Comparison of ENCODE assay signal across 24 cellular contexts in the genomic region with DNA sequence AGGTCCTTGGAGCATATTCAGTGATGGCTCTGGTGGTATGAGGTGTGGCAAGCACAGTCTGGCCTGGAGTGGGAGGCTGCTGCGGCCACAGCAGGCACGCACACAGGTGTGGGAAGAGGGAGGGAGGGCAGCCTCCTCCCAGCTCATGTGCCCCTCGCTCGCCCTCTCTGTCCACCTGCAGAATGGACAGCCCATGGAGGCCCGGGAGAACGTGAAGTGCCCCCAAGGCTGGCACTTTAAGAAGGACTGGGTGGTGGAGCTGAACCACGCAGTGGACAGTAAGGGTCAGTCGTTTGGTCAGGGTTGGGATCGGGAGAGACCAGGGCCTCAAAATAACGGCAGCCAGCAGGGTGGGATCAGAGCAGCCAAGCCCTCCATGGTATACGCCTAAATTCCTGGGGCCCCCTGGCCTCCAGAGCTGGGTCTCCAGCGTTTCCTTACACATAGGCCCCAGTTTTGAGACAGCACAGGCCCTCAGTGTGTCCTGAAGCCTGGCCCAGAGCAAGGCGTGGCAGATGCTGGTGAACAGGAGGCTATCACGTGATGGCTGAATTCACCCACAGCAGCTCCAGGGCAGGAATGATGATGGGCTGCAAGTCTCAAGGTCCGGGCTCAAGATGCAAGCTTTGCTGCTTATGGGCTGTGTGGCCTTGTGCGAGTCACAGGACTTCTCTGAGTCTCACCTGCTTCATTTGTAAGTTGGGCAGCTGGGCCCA. TPM values are rescaled to one million over a fixed set of nuclear protein-coding genes. Genes with fewer than 3 reads are reported as not detected.
"Had no signal": no experiment of that assay in that cellular context is flagged by ENCODE, and none has a peak within 500 bp of the region (broad histone marks: within the 10 kb centered on the region; RNA-seq: fewer than 3 reads in every experiment).

No MANE protein-coding gene starts in this region.

- H3K36me3 Mint-ChIP-seq: activated CD8-positive, alpha-beta memory T cell treated with anti-CD3 and anti-CD28 coated beads, Interleukin-2, amount 10 ng/mL, durations not matched to agents 7 days and 5 days; activated naive CD4-positive, alpha-beta T cell treated with anti-CD3 and anti-CD28 coated beads, Interleukin-2, amount 50 U/mL, for 24 hours; brain had no signal

- H3K4me3 ChIP-seq: SJSA1 had no signal

- H3K4me3 Mint-ChIP-seq: activated CD8-positive, alpha-beta memory T cell treated with anti-CD3 and anti-CD28 coated beads, Interleukin-2, amount 10 ng/mL, durations not matched to agents 7 days and 5 days; activated naive CD4-positive, alpha-beta T cell treated with anti-CD3 and anti-CD28 coated beads, Interleukin-2, amount 50 U/mL, for 24 hours; activated T-cell treated with anti-CD3 and anti-CD28 coated beads, Interleukin-2, amount 50 U/mL, for 24 hours; activated T-helper 1 cell treated with anti-CD3 and anti-CD28 coated beads, Interleukin-12 subunit alpha, Interleukin-12 subunit beta, Interleukin-2, Interleukin-4 antibody, amounts not matched to agents 30 ng/mL and 10 ng/mL and 1 ng/mL, durations not matched to agents 14 hours and 24 hours and 36 hours; brain; central memory CD8-positive, alpha-beta T cell; T-helper 1 cell treated with Interleukin-12 subunit alpha and Interleukin-12 subunit beta and Interleukin-4 antibody, amounts not matched to agents 30 μg/mL and 1 μg/mL, for 36 hours had no signal

- H3K27me3 Mint-ChIP-seq: activated CD8-positive, alpha-beta memory T cell treated with anti-CD3 and anti-CD28 coated beads, Interleukin-2, amount 10 ng/mL, durations not matched to agents 7 days and 5 days; activated naive CD4-positive, alpha-beta T cell treated with anti-CD3 and anti-CD28 coated beads, Interleukin-2, amount 50 U/mL, for 24 hours; activated T-cell treated with anti-CD3 and anti-CD28 coated beads, Interleukin-2, amount 50 U/mL, for 24 hours had no signal

- DNase-seq: activated CD4-positive, alpha-beta T cell treated with anti-CD3 and anti-CD28 coated beads for 4 hours; activated CD4-positive, alpha-beta T cell treated with anti-CD3 and anti-CD28 coated beads, Interleukin-2, amount 50 U/mL, for 48 hours; activated CD8-positive, alpha-beta memory T cell treated with anti-CD3 and anti-CD28 coated beads, Interleukin-2, amount 10 ng/mL, durations not matched to agents 7 days and 5 days; activated effector memory CD4-positive, alpha-beta T cell treated with Interleukin-2 at 50 U/mL for 16 hours; activated naive CD4-positive, alpha-beta T cell; activated T-cell treated with anti-CD3 and anti-CD28 coated beads, Interleukin-2, amount 50 U/mL, for 24 hours; KG1; NCI-H1092; NCI-H1417; NCI-H1930; NCI-H2107; NCI-H2171 treated with DMSO at 0.1 percent for 48 hours; NCI-H345; NCI-H510A treated with DMSO at 0.1 percent for 48 hours; NCI-H69; SHP77 had no signal

- H3K4me1 Mint-ChIP-seq: activated CD8-positive, alpha-beta memory T cell treated with anti-CD3 and anti-CD28 coated beads, Interleukin-2, amount 10 ng/mL, durations not matched to agents 7 days and 5 days; activated naive CD4-positive, alpha-beta T cell treated with anti-CD3 and anti-CD28 coated beads, Interleukin-2, amount 50 U/mL, for 24 hours; central memory CD8-positive, alpha-beta T cell had no signal

- H3K27ac ChIP-seq: SJSA1 had no signal

- H3K9me3 Mint-ChIP-seq: activated naive CD4-positive, alpha-beta T cell treated with anti-CD3 and anti-CD28 coated beads, Interleukin-2, amount 50 U/mL, for 24 hours; activated T-cell treated with anti-CD3 and anti-CD28 coated beads, Interleukin-2, amount 50 U/mL, for 24 hours; activated T-helper 1 cell treated with anti-CD3 and anti-CD28 coated beads, Interleukin-12 subunit alpha, Interleukin-12 subunit beta, Interleukin-2, Interleukin-4 antibody, amounts not matched to agents 30 ng/mL and 10 ng/mL and 1 ng/mL, durations not matched to agents 14 hours and 24 hours and 36 hours; brain; central memory CD8-positive, alpha-beta T cell; T-helper 1 cell treated with Interleukin-12 subunit alpha and Interleukin-12 subunit beta and Interleukin-4 antibody, amounts not matched to agents 30 μg/mL and 1 μg/mL, for 36 hours had no signal

- H3K27ac Mint-ChIP-seq: activated CD8-positive, alpha-beta memory T cell treated with anti-CD3 and anti-CD28 coated beads, Interleukin-2, amount 10 ng/mL, durations not matched to agents 7 days and 5 days; activated naive CD4-positive, alpha-beta T cell treated with anti-CD3 and anti-CD28 coated beads, Interleukin-2, amount 50 U/mL, for 24 hours; activated T-cell treated with anti-CD3 and anti-CD28 coated beads, Interleukin-2, amount 50 U/mL, for 24 hours; activated T-helper 1 cell treated with anti-CD3 and anti-CD28 coated beads, Interleukin-12 subunit alpha, Interleukin-12 subunit beta, Interleukin-2, Interleukin-4 antibody, amounts not matched to agents 30 ng/mL and 10 ng/mL and 1 ng/mL, durations not matched to agents 14 hours and 24 hours and 36 hours; brain; T-helper 1 cell treated with Interleukin-12 subunit alpha and Interleukin-12 subunit beta and Interleukin-4 antibody, amounts not matched to agents 30 μg/mL and 1 μg/mL, for 36 hours had no signal

- ATAC-seq: activated CD4-positive, CD25-positive, alpha-beta regulatory T cell treated with anti-CD3 and anti-CD28 coated beads, Interleukin-2, amount 50 U/mL, for 24 hours; activated CD8-positive, alpha-beta memory T cell treated with anti-CD3 and anti-CD28 coated beads, Interleukin-2, amount 10 ng/mL, durations not matched to agents 7 days and 5 days had no signal

RNA-seq across cellular contexts. Expression of a gene that starts 47.9 kb away (rescaled TPM):
- total RNA-seq: activated CD8-positive, alpha-beta memory T cell treated with anti-CD3 and anti-CD28 coated beads, Interleukin-2, amount 10 ng/mL, durations not matched to agents 7 days and 5 days; activated T-helper 1 cell treated with anti-CD3 and anti-CD28 coated beads, Interleukin-12 subunit alpha, Interleukin-12 subunit beta, Interleukin-2, Interleukin-4 antibody, amounts not matched to agents 30 ng/mL and 10 ng/mL and 1 ng/mL, durations not matched to agents 14 hours and 24 hours and 36 hours; LHCN-M2; SJSA1 had no signal
